37 cellular contexts compared by ENCODE assay signal in genomic region chr20:25512709-25513108, GRCh38.
"Had no signal": no experiment of that assay in that cellular context is flagged by ENCODE, and none has a peak within 500 bp of the region (broad histone marks: within the 10 kb centered on the region; RNA-seq: fewer than 3 reads in every experiment).

No MANE protein-coding gene starts in this region.

- H3K4me1 Mint-ChIP-seq: activated B cell treated with CpG ODN at 0.5 μM for 24 hours; activated naive CD4-positive, alpha-beta T cell treated with anti-CD3 and anti-CD28 coated beads, Interleukin-2, amount 50 U/mL, for 24 hours; activated naive CD8-positive, alpha-beta T cell treated with anti-CD3 and anti-CD28 coated beads for 36 hours; activated naive CD8-positive, alpha-beta T cell treated with anti-CD3 and anti-CD28 coated beads, Interleukin-2, amount 50 U/mL, for 24 hours; central memory CD8-positive, alpha-beta T cell; endodermal cell; T-helper 17 cell had no signal

- H3K27me3 Mint-ChIP-seq: activated B cell treated with CpG ODN at 0.5 μM for 24 hours; activated CD8-positive, alpha-beta T cell treated with anti-CD3 and anti-CD28 coated beads for 36 hours; activated naive CD4-positive, alpha-beta T cell treated with anti-CD3 and anti-CD28 coated beads, Interleukin-2, amount 50 U/mL, for 24 hours; activated naive CD8-positive, alpha-beta T cell treated with anti-CD3 and anti-CD28 coated beads for 36 hours; activated naive CD8-positive, alpha-beta T cell treated with anti-CD3 and anti-CD28 coated beads, Interleukin-2, amount 50 U/mL, for 24 hours; central memory CD8-positive, alpha-beta T cell; dendritic cell treated with granulocyte-macrophage colony-stimulating factor and Interleukin-4, amounts not matched to agents 40 ng/mL and 50 ng/mL, for 4 days; T-helper 17 cell had no signal

- ATAC-seq: activated CD4-positive, CD25-positive, alpha-beta regulatory T cell treated with anti-CD3 and anti-CD28 coated beads, Interleukin-2, amount 50 U/mL, for 24 hours; activated CD8-positive, alpha-beta T cell treated with anti-CD3 and anti-CD28 coated beads for 36 hours; activated naive CD8-positive, alpha-beta T cell treated with anti-CD3 and anti-CD28 coated beads, Interleukin-2, amount 50 U/mL, for 24 hours; body of pancreas; foreskin keratinocyte; gastroesophageal sphincter; T-helper 17 cell had no signal

- H3K4me3 ChIP-seq: adrenal gland, body of pancreas, cardiac muscle cell, coronary artery, dorsolateral prefrontal cortex, esophagus muscularis mucosa, gastroesophageal sphincter had no signal

- H3K27ac Mint-ChIP-seq: activated B cell treated with CpG ODN at 0.5 μM for 24 hours; activated CD8-positive, alpha-beta T cell treated with anti-CD3 and anti-CD28 coated beads for 36 hours; activated naive CD4-positive, alpha-beta T cell treated with anti-CD3 and anti-CD28 coated beads for 36 hours; activated naive CD4-positive, alpha-beta T cell treated with anti-CD3 and anti-CD28 coated beads, Interleukin-2, amount 50 U/mL, for 24 hours; activated naive CD8-positive, alpha-beta T cell treated with anti-CD3 and anti-CD28 coated beads for 36 hours; activated naive CD8-positive, alpha-beta T cell treated with anti-CD3 and anti-CD28 coated beads, Interleukin-2, amount 50 U/mL, for 24 hours; activated T-helper 1 cell treated with anti-CD3 and anti-CD28 coated beads, Interleukin-12 subunit alpha, Interleukin-12 subunit beta, Interleukin-2, Interleukin-4 antibody, amounts not matched to agents 30 ng/mL and 10 ng/mL and 1 ng/mL, durations not matched to agents 14 hours and 24 hours and 36 hours; activated T-helper 2 cell treated with anti-CD3 and anti-CD28 coated beads, Interferon-gamma antibody, Interleukin-2, Interleukin-4, amounts not matched to agents 10 μg/mL and 5 μg/mL and 100 μg/mL, durations not matched to agents 14 hours and 24 hours and 36 hours; dendritic cell treated with granulocyte-macrophage colony-stimulating factor and Interleukin-4, amounts not matched to agents 40 ng/mL and 50 ng/mL, for 4 days; endodermal cell; T-helper 17 cell; T-helper 2 cell treated with Interferon-gamma antibody and Interleukin-4, amounts not matched to agents 5 μg/mL and 100 μg/mL, for 36 hours had no signal

- DNase-seq: activated B cell treated with CpG ODN at 0.5 μM for 24 hours; activated CD4-positive, alpha-beta T cell treated with anti-CD3 and anti-CD28 coated beads for 48 hours; activated CD4-positive, alpha-beta T cell treated with anti-CD3 and anti-CD28 coated beads, Interleukin-2, amount 50 U/mL, for 1 hour; activated CD4-positive, alpha-beta T cell treated with anti-CD3 and anti-CD28 coated beads, Interleukin-2, amount 50 U/mL, for 48 hours; activated CD8-positive, alpha-beta memory T cell treated with anti-CD3 and anti-CD28 coated beads for 24 hours; activated CD8-positive, alpha-beta memory T cell treated with anti-CD3 and anti-CD28 coated beads, Interleukin-2, amount 50 U/mL, for 4 hours; activated CD8-positive, alpha-beta T cell treated with anti-CD3 and anti-CD28 coated beads for 36 hours; activated effector memory CD4-positive, alpha-beta T cell treated with anti-CD3 and anti-CD28 coated beads, Interleukin-2, amount 50 U/mL, for 16 hours; activated naive CD4-positive, alpha-beta T cell treated with anti-CD3 and anti-CD28 coated beads for 36 hours; activated naive CD8-positive, alpha-beta T cell treated with anti-CD3 and anti-CD28 coated beads for 36 hours; activated naive CD8-positive, alpha-beta T cell treated with anti-CD3 and anti-CD28 coated beads, Interleukin-2, amount 50 U/mL, for 24 hours; activated T-cell treated with anti-CD3 and anti-CD28 coated beads, Interleukin-2, amount 50 U/mL, for 1 hour; activated T-cell treated with anti-CD3 and anti-CD28 coated beads, Interleukin-2, amount 50 U/mL, for 48 hours; adrenal gland; amygdala; aorta; body of pancreas; dorsolateral prefrontal cortex; effector memory CD4-positive, alpha-beta T cell; endodermal cell; erythroblast; foreskin keratinocyte; T-helper 1 cell; T-helper 17 cell; T1000; WERI-Rb-1 had no signal

- H3K27ac ChIP-seq: adrenal gland, body of pancreas, cardiac muscle cell, coronary artery, dorsolateral prefrontal cortex, esophagus muscularis mucosa, foreskin keratinocyte, gastroesophageal sphincter, WERI-Rb-1 had no signal

- H3K4me3 Mint-ChIP-seq: activated B cell treated with CpG ODN at 0.5 μM for 24 hours; activated CD8-positive, alpha-beta T cell treated with anti-CD3 and anti-CD28 coated beads for 36 hours; activated naive CD4-positive, alpha-beta T cell treated with anti-CD3 and anti-CD28 coated beads for 36 hours; activated naive CD4-positive, alpha-beta T cell treated with anti-CD3 and anti-CD28 coated beads, Interleukin-2, amount 50 U/mL, for 24 hours; activated naive CD8-positive, alpha-beta T cell treated with anti-CD3 and anti-CD28 coated beads for 36 hours; activated naive CD8-positive, alpha-beta T cell treated with anti-CD3 and anti-CD28 coated beads, Interleukin-2, amount 50 U/mL, for 24 hours; activated T-helper 1 cell treated with anti-CD3 and anti-CD28 coated beads, Interleukin-12 subunit alpha, Interleukin-12 subunit beta, Interleukin-2, Interleukin-4 antibody, amounts not matched to agents 30 ng/mL and 10 ng/mL and 1 ng/mL, durations not matched to agents 14 hours and 24 hours and 36 hours; central memory CD8-positive, alpha-beta T cell; dendritic cell treated with granulocyte-macrophage colony-stimulating factor and Interleukin-4, amounts not matched to agents 40 ng/mL and 50 ng/mL, for 4 days; endodermal cell; T-helper 17 cell; T-helper 2 cell treated with Interferon-gamma antibody and Interleukin-4, amounts not matched to agents 5 μg/mL and 100 μg/mL, for 36 hours had no signal

- H3K4me1 ChIP-seq: foreskin keratinocyte had no signal

- H3K27me3 ChIP-seq: adrenal gland, body of pancreas, cardiac muscle cell, dorsolateral prefrontal cortex, esophagus muscularis mucosa, foreskin keratinocyte, gastroesophageal sphincter had no signal
